In genomic region chr2:240557101-240557751, GRCh38 we compare ENCODE assay signal across 6 cellular contexts. TPM values are rescaled to one million over a fixed set of nuclear protein-coding genes. Genes with fewer than 3 reads are reported as not detected.
A peak's percentile ranks its signal among the peaks of the same experiment; 100 is the strongest.
DNase-seq lines count a peak whose midpoint lies in the region; ATAC-seq and TF ChIP-seq lines count a peak whose summit lies in the region.

No MANE protein-coding gene starts in this region.

- H3K36me3 ChIP-seq in upper lobe of right lung = peaks cover 1% of the 10 kb centered on the region

- peak overlapping the region; percentile 36 for H3K4me3 ChIP-seq in iPS-18c (ENCODE audit: insufficient read depth, low read depth, low read length)
- peak overlapping the region; percentile 45 for H3K4me3 ChIP-seq in upper lobe of right lung

- no peak overlapping the region for H3K27ac ChIP-seq in upper lobe of right lung

- no peaks in the 10 kb centered on the region for H3K27me3 ChIP-seq in upper lobe of right lung

- peaks cover 39% of the 10 kb centered on the region for H3K4me1 ChIP-seq in upper lobe of right lung

- H3K9me3 ChIP-seq in iPS-18c (ENCODE audit: control insufficient read depth, insufficient read depth, low read length) (peaks cover 2% of the 10 kb centered on the region), upper lobe of right lung (no peaks in the 10 kb centered on the region)

- intact Hi-C loops in Right ventricle myocardium inferior (cut with DNase I) = loop anchor here (5.0 kb wide), 1 partner anchor 40 kb away; no protein-coding TSS in a partner anchor
- intact Hi-C loops in cardiac septum (cut with DNase I) = no loop called here
- intact Hi-C loops in upper lobe of right lung (cut with DNase I) = no loop called here

- ATAC-seq in Right ventricle myocardium inferior (no peak), upper lobe of right lung (no peak), HG02884 (IDR thresholded peaks at IDR 0.05; ENCODE audit: unreplicated experiment) (no peak)

- DNase-seq in Right ventricle myocardium inferior (ENCODE audit: missing footprints) (peak; percentile 55), cardiac septum (ENCODE audit: low spot score) (no peak), upper lobe of right lung (no peak), GM20000 (ENCODE audit: low spot score) (no peak)

- TF ChIP-seq CTCF in upper lobe of right lung (IDR thresholded peaks at IDR 0.05) (no peak), GM20000 (IDR thresholded peaks at IDR 0.05; ENCODE audit: extremely low read depth, missing control alignments) (no peak)

RNA-seq across cellular contexts. Expression of gene ANKMY1, which starts 0.6 kb away (rescaled TPM):
- total RNA-seq in Right ventricle myocardium inferior (5.9 TPM), cardiac septum (8.2 TPM), upper lobe of right lung (19.3 TPM)

RNA-seq across cellular contexts. Expression of gene DUSP28, which starts 2.9 kb away (rescaled TPM):
- total RNA-seq in Right ventricle myocardium inferior = 14.4 TPM
- 9.7 TPM for total RNA-seq in cardiac septum
- total RNA-seq in upper lobe of right lung = 5.3 TPM

RNA-seq across cellular contexts. Expression of gene RNPEPL1, which starts 11.1 kb away (rescaled TPM):
- total RNA-seq in Right ventricle myocardium inferior (98.4 TPM), cardiac septum (73.8 TPM), upper lobe of right lung (88.6 TPM)

RNA-seq across cellular contexts. Expression of gene CAPN10, which starts 29.3 kb away (rescaled TPM):
- total RNA-seq in Right ventricle myocardium inferior = 51.8 TPM
- total RNA-seq in cardiac septum = 24.3 TPM
- total RNA-seq in upper lobe of right lung = 31.8 TPM
